Comparison of ENCODE assay signal across 2 cellular contexts in the genomic region with DNA sequence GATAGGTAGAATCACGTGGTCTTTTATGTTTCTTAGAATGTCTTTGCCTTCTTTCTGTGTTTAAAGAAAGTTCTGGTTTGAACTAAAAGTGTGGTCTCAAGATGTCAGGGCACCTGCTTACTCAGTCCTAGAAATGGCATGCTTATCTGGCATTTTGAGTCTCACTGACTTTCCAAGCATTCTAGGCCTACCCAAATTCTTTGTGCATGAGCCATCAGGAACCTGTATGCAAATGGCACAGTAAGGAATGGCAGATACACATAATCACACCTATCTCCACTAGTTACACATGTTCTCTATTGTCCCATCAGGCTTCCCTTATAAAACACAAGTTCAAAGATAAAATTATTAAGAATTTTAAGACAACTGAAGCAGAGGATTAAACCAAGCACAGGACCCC.
TF ChIP-seq lines count a peak whose summit lies in the region.

No MANE protein-coding gene starts in this region.

TF ChIP-seq in HCT116, 20 proteins besides CTCF, POLR2A, EP300 and RAD21 (continued from another document):
- TF ChIP-seq, protein P1, sequence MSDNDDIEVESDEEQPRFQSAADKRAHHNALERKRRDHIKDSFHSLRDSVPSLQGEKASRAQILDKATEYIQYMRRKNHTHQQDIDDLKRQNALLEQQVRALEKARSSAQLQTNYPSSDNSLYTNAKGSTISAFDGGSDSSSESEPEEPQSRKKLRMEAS (IDR thresholded peaks at IDR 0.05) = peak; percentile 36; the same call in 1 of the 2 replicates
- no peak for TF ChIP-seq EGR1 (IDR thresholded peaks at IDR 0.05; ENCODE audit: low read depth)
- 0 out of 2 replicates have a peak, but pooled peaks have one; percentile 43 for TF ChIP-seq CBX3 (IDR thresholded peaks at IDR 0.05; ENCODE audit: low read depth)
- TF ChIP-seq TCF7L2 (IDR thresholded peaks at IDR 0.05; ENCODE audit: borderline replicate concordance, extremely low read depth, insufficient read depth, insufficient read length) = no peak
- TF ChIP-seq CEBPB (IDR thresholded peaks at IDR 0.05; ENCODE audit: low read depth) = 0 out of 2 replicates have a peak, but pooled peaks have one; percentile 4
- TF ChIP-seq, protein P2, sequence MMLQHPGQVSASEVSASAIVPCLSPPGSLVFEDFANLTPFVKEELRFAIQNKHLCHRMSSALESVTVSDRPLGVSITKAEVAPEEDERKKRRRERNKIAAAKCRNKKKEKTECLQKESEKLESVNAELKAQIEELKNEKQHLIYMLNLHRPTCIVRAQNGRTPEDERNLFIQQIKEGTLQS (IDR thresholded peaks at IDR 0.05) = no peak
- TF ChIP-seq SP1 (IDR thresholded peaks at IDR 0.05; ENCODE audit: low read depth) = no peak
- TF ChIP-seq ELF1 (IDR thresholded peaks at IDR 0.05; ENCODE audit: borderline replicate concordance, low read depth) = no peak
- no peak for TF ChIP-seq SIN3A (IDR thresholded peaks at IDR 0.05; ENCODE audit: low read depth)
TF ChIP-seq in HCT116: peak in this region for 4.

TF ChIP-seq in WTC11, 78 proteins besides CTCF, POLR2A, EP300 and RAD21:
- TF ChIP-seq, protein P3, sequence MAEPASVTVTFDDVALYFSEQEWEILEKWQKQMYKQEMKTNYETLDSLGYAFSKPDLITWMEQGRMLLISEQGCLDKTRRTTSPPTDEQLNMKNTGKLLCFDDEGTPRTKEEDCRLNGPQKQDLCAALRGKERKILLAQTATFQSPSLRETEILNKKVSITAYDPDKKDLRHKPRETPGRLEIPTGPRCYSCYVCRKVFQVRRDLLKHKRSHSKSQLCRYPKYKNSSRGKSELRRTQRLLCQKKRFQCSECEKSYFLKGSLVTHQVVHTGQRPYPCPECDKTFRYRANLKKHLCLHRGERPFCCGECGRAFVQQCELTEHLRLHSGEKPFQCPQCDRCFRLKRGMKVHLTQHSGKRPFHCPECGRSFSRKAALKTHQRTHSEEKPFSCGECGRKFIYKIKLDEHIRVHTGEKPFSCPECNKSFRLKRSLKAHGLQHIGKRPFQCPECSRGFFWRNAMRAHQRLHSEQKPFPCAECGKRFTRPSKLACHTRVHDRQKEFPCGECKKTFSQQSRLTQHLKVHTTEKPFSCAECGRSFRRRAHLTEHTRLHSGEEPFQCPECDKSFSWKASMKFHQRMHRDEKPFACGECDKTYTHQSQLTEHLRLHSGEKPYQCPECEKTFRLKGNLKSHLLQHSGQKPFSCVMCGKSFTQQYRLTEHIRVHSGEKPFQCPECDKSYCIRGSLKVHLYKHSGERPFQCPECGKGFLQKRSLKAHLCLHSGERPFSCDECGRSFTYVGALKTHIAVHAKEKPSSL (CRISPR knock-in tag; conservative IDR thresholded peaks at IDR 0.05) = no peak
- TF ChIP-seq, protein P4, sequence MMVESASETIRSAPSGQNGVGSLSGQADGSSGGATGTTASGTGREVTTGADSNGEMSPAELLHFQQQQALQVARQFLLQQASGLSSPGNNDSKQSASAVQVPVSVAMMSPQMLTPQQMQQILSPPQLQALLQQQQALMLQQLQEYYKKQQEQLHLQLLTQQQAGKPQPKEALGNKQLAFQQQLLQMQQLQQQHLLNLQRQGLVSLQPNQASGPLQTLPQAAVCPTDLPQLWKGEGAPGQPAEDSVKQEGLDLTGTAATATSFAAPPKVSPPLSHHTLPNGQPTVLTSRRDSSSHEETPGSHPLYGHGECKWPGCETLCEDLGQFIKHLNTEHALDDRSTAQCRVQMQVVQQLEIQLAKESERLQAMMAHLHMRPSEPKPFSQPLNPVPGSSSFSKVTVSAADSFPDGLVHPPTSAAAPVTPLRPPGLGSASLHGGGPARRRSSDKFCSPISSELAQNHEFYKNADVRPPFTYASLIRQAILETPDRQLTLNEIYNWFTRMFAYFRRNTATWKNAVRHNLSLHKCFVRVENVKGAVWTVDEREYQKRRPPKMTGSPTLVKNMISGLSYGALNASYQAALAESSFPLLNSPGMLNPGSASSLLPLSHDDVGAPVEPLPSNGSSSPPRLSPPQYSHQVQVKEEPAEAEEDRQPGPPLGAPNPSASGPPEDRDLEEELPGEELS (CRISPR knock-in tag; IDR thresholded peaks at IDR 0.05) = no peak
- TF ChIP-seq CBFB (CRISPR knock-in tag; IDR thresholded peaks at IDR 0.05; ENCODE audit: low read depth) = no peak
- TF ChIP-seq, protein P5, sequence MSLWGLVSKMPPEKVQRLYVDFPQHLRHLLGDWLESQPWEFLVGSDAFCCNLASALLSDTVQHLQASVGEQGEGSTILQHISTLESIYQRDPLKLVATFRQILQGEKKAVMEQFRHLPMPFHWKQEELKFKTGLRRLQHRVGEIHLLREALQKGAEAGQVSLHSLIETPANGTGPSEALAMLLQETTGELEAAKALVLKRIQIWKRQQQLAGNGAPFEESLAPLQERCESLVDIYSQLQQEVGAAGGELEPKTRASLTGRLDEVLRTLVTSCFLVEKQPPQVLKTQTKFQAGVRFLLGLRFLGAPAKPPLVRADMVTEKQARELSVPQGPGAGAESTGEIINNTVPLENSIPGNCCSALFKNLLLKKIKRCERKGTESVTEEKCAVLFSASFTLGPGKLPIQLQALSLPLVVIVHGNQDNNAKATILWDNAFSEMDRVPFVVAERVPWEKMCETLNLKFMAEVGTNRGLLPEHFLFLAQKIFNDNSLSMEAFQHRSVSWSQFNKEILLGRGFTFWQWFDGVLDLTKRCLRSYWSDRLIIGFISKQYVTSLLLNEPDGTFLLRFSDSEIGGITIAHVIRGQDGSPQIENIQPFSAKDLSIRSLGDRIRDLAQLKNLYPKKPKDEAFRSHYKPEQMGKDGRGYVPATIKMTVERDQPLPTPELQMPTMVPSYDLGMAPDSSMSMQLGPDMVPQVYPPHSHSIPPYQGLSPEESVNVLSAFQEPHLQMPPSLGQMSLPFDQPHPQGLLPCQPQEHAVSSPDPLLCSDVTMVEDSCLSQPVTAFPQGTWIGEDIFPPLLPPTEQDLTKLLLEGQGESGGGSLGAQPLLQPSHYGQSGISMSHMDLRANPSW (CRISPR knock-in tag; conservative IDR thresholded peaks at IDR 0.05; ENCODE audit: low read depth) = no peak
- TF ChIP-seq GTF2I (CRISPR knock-in tag; conservative IDR thresholded peaks at IDR 0.05) = no peak
- TF ChIP-seq, protein P6, sequence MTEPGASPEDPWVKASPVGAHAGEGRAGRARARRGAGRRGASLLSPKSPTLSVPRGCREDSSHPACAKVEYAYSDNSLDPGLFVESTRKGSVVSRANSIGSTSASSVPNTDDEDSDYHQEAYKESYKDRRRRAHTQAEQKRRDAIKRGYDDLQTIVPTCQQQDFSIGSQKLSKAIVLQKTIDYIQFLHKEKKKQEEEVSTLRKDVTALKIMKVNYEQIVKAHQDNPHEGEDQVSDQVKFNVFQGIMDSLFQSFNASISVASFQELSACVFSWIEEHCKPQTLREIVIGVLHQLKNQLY (CRISPR knock-in tag; IDR thresholded peaks at IDR 0.05) = no peak
- TF ChIP-seq, protein P7, sequence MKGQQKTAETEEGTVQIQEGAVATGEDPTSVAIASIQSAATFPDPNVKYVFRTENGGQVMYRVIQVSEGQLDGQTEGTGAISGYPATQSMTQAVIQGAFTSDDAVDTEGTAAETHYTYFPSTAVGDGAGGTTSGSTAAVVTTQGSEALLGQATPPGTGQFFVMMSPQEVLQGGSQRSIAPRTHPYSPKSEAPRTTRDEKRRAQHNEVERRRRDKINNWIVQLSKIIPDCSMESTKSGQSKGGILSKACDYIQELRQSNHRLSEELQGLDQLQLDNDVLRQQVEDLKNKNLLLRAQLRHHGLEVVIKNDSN (CRISPR knock-in tag; IDR thresholded peaks at IDR 0.05) = no peak
- TF ChIP-seq, protein P8, sequence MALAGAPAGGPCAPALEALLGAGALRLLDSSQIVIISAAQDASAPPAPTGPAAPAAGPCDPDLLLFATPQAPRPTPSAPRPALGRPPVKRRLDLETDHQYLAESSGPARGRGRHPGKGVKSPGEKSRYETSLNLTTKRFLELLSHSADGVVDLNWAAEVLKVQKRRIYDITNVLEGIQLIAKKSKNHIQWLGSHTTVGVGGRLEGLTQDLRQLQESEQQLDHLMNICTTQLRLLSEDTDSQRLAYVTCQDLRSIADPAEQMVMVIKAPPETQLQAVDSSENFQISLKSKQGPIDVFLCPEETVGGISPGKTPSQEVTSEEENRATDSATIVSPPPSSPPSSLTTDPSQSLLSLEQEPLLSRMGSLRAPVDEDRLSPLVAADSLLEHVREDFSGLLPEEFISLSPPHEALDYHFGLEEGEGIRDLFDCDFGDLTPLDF (CRISPR knock-in tag; IDR thresholded peaks at IDR 0.05) = no peak
- TF ChIP-seq FOXP1 (CRISPR knock-in tag; IDR thresholded peaks at IDR 0.05; ENCODE audit: borderline replicate concordance) = no peak
- TF ChIP-seq OVOL2 (CRISPR knock-in tag; IDR thresholded peaks at IDR 0.05; ENCODE audit: borderline replicate concordance) = no peak
- TF ChIP-seq GRHL2 (CRISPR knock-in tag; IDR thresholded peaks at IDR 0.05; ENCODE audit: insufficient replicate concordance, severe bottlenecking) = no peak
- TF ChIP-seq, protein P9, sequence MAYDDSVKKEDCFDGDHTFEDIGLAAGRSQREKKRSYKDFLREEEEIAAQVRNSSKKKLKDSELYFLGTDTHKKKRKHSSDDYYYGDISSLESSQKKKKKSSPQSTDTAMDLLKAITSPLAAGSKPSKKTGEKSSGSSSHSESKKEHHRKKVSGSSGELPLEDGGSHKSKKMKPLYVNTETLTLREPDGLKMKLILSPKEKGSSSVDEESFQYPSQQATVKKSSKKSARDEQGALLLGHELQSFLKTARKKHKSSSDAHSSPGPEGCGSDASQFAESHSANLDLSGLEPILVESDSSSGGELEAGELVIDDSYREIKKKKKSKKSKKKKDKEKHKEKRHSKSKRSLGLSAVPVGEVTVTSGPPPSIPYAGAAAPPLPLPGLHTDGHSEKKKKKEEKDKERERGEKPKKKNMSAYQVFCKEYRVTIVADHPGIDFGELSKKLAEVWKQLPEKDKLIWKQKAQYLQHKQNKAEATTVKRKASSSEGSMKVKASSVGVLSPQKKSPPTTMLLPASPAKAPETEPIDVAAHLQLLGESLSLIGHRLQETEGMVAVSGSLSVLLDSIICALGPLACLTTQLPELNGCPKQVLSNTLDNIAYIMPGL (CRISPR knock-in tag; IDR thresholded peaks at IDR 0.05) = no peak
- TF ChIP-seq, protein P10, sequence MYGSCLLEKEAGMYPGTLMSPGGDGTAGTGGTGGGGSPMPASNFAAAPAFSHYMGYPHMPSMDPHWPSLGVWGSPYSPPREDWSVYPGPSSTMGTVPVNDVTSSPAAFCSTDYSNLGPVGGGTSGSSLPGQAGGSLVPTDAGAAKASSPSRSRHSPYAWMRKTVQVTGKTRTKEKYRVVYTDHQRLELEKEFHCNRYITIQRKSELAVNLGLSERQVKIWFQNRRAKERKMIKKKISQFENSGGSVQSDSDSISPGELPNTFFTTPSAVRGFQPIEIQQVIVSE (CRISPR knock-in tag; IDR thresholded peaks at IDR 0.05; ENCODE audit: borderline replicate concordance) = no peak
- no peak for TF ChIP-seq NFE2L1 (CRISPR knock-in tag; IDR thresholded peaks at IDR 0.05)
- TF ChIP-seq, protein P11, sequence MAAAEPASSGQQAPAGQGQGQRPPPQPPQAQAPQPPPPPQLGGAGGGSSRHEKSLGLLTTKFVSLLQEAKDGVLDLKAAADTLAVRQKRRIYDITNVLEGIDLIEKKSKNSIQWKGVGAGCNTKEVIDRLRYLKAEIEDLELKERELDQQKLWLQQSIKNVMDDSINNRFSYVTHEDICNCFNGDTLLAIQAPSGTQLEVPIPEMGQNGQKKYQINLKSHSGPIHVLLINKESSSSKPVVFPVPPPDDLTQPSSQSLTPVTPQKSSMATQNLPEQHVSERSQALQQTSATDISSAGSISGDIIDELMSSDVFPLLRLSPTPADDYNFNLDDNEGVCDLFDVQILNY (CRISPR knock-in tag; IDR thresholded peaks at IDR 0.05) = no peak
- TF ChIP-seq CREM (CRISPR knock-in tag; IDR thresholded peaks at IDR 0.05) = no peak
- no peak for TF ChIP-seq ZNF423 (CRISPR knock-in tag; IDR thresholded peaks at IDR 0.05)
